ENCODE assay signal across 18 cellular contexts in genomic region chr20:31769681-31770080, GRCh38. TPM values are rescaled to one million over a fixed set of nuclear protein-coding genes. Genes with fewer than 3 reads are reported as not detected.
DNase-seq lines count a peak whose midpoint lies in the region; ATAC-seq and TF ChIP-seq lines count a peak whose summit lies in the region.
"Had no signal": no experiment of that assay in that cellular context is flagged by ENCODE, and none has a peak within 500 bp of the region (broad histone marks: within the 10 kb centered on the region; RNA-seq: fewer than 3 reads in every experiment).

No MANE protein-coding gene starts in this region.

- no peaks in the 10 kb centered on the region for H3K36me3 Mint-ChIP-seq in CD4-positive, alpha-beta memory T cell
- peaks cover 36% of the 10 kb centered on the region for H3K36me3 Mint-ChIP-seq in chondrocyte (ENCODE audit: low read depth)

- H4K20me1 ChIP-seq in osteoblast (ENCODE audit: insufficient read depth, low read length): no peaks in the 10 kb centered on the region

- BruUV-seq in A673 (replicated peaks; lab: Mats Ljungman, UMichigan): no TSS peak

- peak overlapping the region; percentile 0 for H2AFZ ChIP-seq in osteoblast (ENCODE audit: low read length)
- H2AFZ ChIP-seq: GM23248 had no signal

- peaks cover 7 to 11% (median 9%) of the 10 kb centered on the region in 4 donors for H3K4me1 Mint-ChIP-seq in CD4-positive, alpha-beta memory T cell
- peaks cover 16% of the 10 kb centered on the region for H3K4me1 Mint-ChIP-seq in chondrocyte (ENCODE audit: low read depth)

- intact Hi-C loops in A673 (cut with micrococcal nuclease; ENCODE audit: unreplicated experiment): no loop called here
- intact Hi-C loops in CD4-positive, alpha-beta memory T cell (cut with micrococcal nuclease): no loop called here

- H3K36me3 ChIP-seq in A673 (ENCODE audit: insufficient read depth, low read length, poor library complexity, severe bottlenecking) (peaks cover 98% of the 10 kb centered on the region), osteoblast (ENCODE audit: insufficient read depth, low read length) (peaks cover 50% of the 10 kb centered on the region)
- H3K36me3 ChIP-seq in CD4-positive, alpha-beta memory T cell (ENCODE audit: insufficient read depth, low read length): no peaks in the 10 kb centered on the region

- H3K9me3 ChIP-seq in A673 (ENCODE audit: low read depth, low read length, poor library complexity, severe bottlenecking): no peaks in the 10 kb centered on the region
- H3K9me3 ChIP-seq in CD4-positive, alpha-beta memory T cell (ENCODE audit: control insufficient read depth in 1 of 2, low read length in 2 of 2): no peaks in the 10 kb centered on the region
- H3K9me3 ChIP-seq in osteoblast (ENCODE audit: low read depth, low read length): no peaks in the 10 kb centered on the region

- DNase-seq in A673 (ENCODE audit: low spot score): no peak
- DNase-seq in CD4-positive, alpha-beta memory T cell: no peak
- no peak for DNase-seq in chondrocyte (ENCODE audit: low spot score)
- DNase-seq in osteoblast (ENCODE audit: insufficient read length, low spot score, missing footprints): no peak
- no peak for DNase-seq in NCI-H1105 (lab: John Stamatoyannopoulos, UW)
- no peak for DNase-seq in SK-N-DZ (ENCODE audit: low spot score)
- DNase-seq: DND-41, GM23248, HCEC 1CT, MV-4-11, NCI-H1436 treated with DMSO at 0.1 percent for 48 hours, NCI-H2029 treated with DMSO at 0.1 percent for 48 hours, NCI-H510A treated with DMSO at 0.1 percent for 48 hours, NCI-H82 had no signal

- peaks cover 58% of the 10 kb centered on the region for H3K79me2 ChIP-seq in osteoblast (ENCODE audit: insufficient read depth, low read length)

- POLR2A ChIA-PET in A673 (lab: Charles Lee; ENCODE audit: low non-redundant PET): no interaction called here
- POLR2A ChIA-PET in CD4-positive, alpha-beta memory T cell (lab: Charles Lee; ENCODE audit: partially characterized antibody): interaction anchor here (0.5 kb wide), 1 partner anchor 1051 kb away, joined by 4 read pairs; no protein-coding TSS in a partner anchor

- TF ChIP-seq CTCF in A673 (conservative IDR thresholded peaks at IDR 0.05; ENCODE audit: low read depth, low read length) (no peak), chondrocyte (IDR thresholded peaks at IDR 0.05) (no peak), osteoblast (IDR thresholded peaks at IDR 0.05; ENCODE audit: extremely low read depth, low read depth, low read length) (no peak)

- H3K27me3 ChIP-seq in A673 (replicated peaks; ENCODE audit: insufficient read depth, low read depth, low read length, poor library complexity) (no peaks in the 10 kb centered on the region), osteoblast (ENCODE audit: insufficient read depth, low read length) (no peaks in the 10 kb centered on the region)
- H3K27me3 ChIP-seq in CD4-positive, alpha-beta memory T cell (ENCODE audit: insufficient read depth, low read length): no peaks in the 10 kb centered on the region

- H3K4me1 ChIP-seq in A673 (ENCODE audit: insufficient read depth, low read length, poor library complexity, severe bottlenecking): no peaks in the 10 kb centered on the region
- H3K4me1 ChIP-seq in CD4-positive, alpha-beta memory T cell (ENCODE audit: insufficient read depth, low read length): peaks cover 4% of the 10 kb centered on the region
- peaks cover 8% of the 10 kb centered on the region for H3K4me1 ChIP-seq in osteoblast (ENCODE audit: insufficient read depth, low read length)

- H3K27ac Mint-ChIP-seq in CD4-positive, alpha-beta memory T cell: peak overlapping the region in 1 of 7 donors; percentile 17
- peak overlapping the region; percentile 17 for H3K27ac Mint-ChIP-seq in chondrocyte (ENCODE audit: unreplicated experiment)

- no peak overlapping the region for H3K4me3 ChIP-seq in A673 (ENCODE audit: low read depth, low read length, poor library complexity, severe bottlenecking)
- no peak overlapping the region for H3K4me3 ChIP-seq in CD4-positive, alpha-beta memory T cell (ENCODE audit: low read length in 2 of 2)
- H3K4me3 ChIP-seq in osteoblast (ENCODE audit: insufficient read depth, low read length): no peak overlapping the region
- H3K4me3 ChIP-seq: GM23248, K562 had no signal

- H3K27me3 Mint-ChIP-seq in CD4-positive, alpha-beta memory T cell: no peaks in the 10 kb centered on the region
- no peaks in the 10 kb centered on the region for H3K27me3 Mint-ChIP-seq in chondrocyte (ENCODE audit: low read depth)

- H3K27ac ChIP-seq in A673 (ENCODE audit: low read depth, low read length, poor library complexity, severe bottlenecking) (peak overlapping the region; percentile 37), osteoblast (ENCODE audit: low read depth, low read length) (peak overlapping the region; percentile 62)
- H3K27ac ChIP-seq in CD4-positive, alpha-beta memory T cell (ENCODE audit: low read depth, low read length): no peak overlapping the region
- H3K27ac ChIP-seq: GM23248 had no signal

- H3K4me2 ChIP-seq in osteoblast (ENCODE audit: insufficient read depth, low read length): peak overlapping the region; percentile 69

- CTCF ChIA-PET in A673 (lab: Charles Lee): no interaction called here
- CTCF ChIA-PET in CD4-positive, alpha-beta memory T cell (lab: Charles Lee; ENCODE audit: partially characterized antibody): no interaction called here

- peak overlapping the region in 6 of 8 donors; percentile 27 to 71 (median 52) for H3K4me3 Mint-ChIP-seq in CD4-positive, alpha-beta memory T cell
- H3K4me3 Mint-ChIP-seq in chondrocyte (ENCODE audit: unreplicated experiment): no peak overlapping the region

- ATAC-seq in HG03342 (IDR thresholded peaks at IDR 0.05; ENCODE audit: unreplicated experiment): no peak
- ATAC-seq: K562, Panc1 had no signal

- H3K9me3 Mint-ChIP-seq in CD4-positive, alpha-beta memory T cell: peaks cover 0 to 2% (median 0%) of the 10 kb centered on the region in 8 donors
- peaks cover 7% of the 10 kb centered on the region for H3K9me3 Mint-ChIP-seq in chondrocyte (ENCODE audit: low read depth)

RNA-seq across cellular contexts. Expression of gene TPX2, which starts 30.6 kb away (rescaled TPM):
- total RNA-seq in A673 (2021) (187 and 189 TPM in 2 replicates), chondrocyte (20.2 to 51.0 TPM (median 49.6 TPM) in 3 replicates), osteoblast (16.2 and 18.5 TPM in 2 replicates)
- under 1 TPM; 0.30 to 0.44 TPM for total RNA-seq in CD4-positive, alpha-beta memory T cell
- under 1 TPM; 0.76 to 0.85 TPM for polyA plus RNA-seq in CD4-positive, alpha-beta memory T cell
- 121 and 138 TPM in 2 replicates for polyA plus RNA-seq in SK-N-DZ (2014; cell fraction: cytosol; rRNA removed)
- polyA plus RNA-seq in SK-N-DZ (2014; cell fraction: nucleus; rRNA removed): 484 and 677 TPM in 2 replicates

RNA-seq across cellular contexts. Expression of gene BCL2L1, which starts 47.0 kb away (rescaled TPM):
- total RNA-seq in A673 (2021) (44.5 and 47.8 TPM in 2 replicates), chondrocyte (55.9 to 96.1 TPM (median 90.7 TPM) in 3 replicates), osteoblast (127 and 136 TPM in 2 replicates)
- total RNA-seq in CD4-positive, alpha-beta memory T cell: 10 to 100 TPM; 20.3 to 20.8 TPM
- polyA plus RNA-seq in CD4-positive, alpha-beta memory T cell: 10 to 100 TPM; 22.8 to 26.1 TPM
- polyA plus RNA-seq in SK-N-DZ (2014; cell fraction: cytosol; rRNA removed): 78.5 and 86.3 TPM in 2 replicates
- polyA plus RNA-seq in SK-N-DZ (2014; cell fraction: nucleus; rRNA removed): 30.3 and 34.7 TPM in 2 replicates

RNA-seq across cellular contexts. Expression of gene MYLK2, which starts 49.5 kb away (rescaled TPM):
- total RNA-seq in A673 (2021) (1.2 and 1.3 TPM in 2 replicates), chondrocyte (1.3 to 3.3 TPM (median 2.9 TPM) in 3 replicates), osteoblast (under 0.01 and 0.36 TPM in 2 replicates)
- not detected for total RNA-seq in CD4-positive, alpha-beta memory T cell
- not detected for polyA plus RNA-seq in CD4-positive, alpha-beta memory T cell
- 1.6 and 1.7 TPM in 2 replicates for polyA plus RNA-seq in SK-N-DZ (2014; cell fraction: cytosol; rRNA removed)
- polyA plus RNA-seq in SK-N-DZ (2014; cell fraction: nucleus; rRNA removed): 1.1 and 1.7 TPM in 2 replicates
- total RNA-seq: GM23248, SK-MEL-5 had no signal
- polyA plus RNA-seq: GM23248 had no signal

Comparison
In these comparisons a context has a peak if more than half of its experiments do, and no peak if none do; other contexts are left out.
1. RNA of gene TPX2, which starts 30.6 kb away (total RNA-seq): 187 to 189 TPM in A673, 20.2 to 51.0 TPM in chondrocyte and 16.2 to 18.5 TPM in osteoblast; 0.30 to 0.44 TPM in CD4-positive, alpha-beta memory T cell; every median in the first group is over 10 times any median in the second.